In the genomic region with DNA sequence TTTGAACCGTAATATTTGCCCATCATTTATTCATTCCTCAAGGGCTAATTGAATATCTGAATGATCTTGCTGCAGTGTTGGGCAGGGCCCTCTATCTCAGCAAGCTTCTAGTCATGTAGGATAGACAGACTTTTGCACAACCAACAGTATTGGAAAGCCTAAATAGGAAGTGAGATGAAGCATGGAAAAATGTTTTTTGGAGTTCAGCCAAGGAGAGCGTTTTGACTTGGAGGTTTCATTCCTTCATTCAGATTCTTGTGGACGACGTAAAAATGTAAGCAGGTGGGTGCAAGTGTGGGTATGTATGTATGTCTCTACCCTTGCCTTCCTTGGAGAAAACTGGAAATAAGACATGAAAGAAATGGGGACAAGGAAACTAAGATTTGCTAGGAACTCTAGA, we compare ENCODE assay signal across 18 cellular contexts.
"Had no signal": no experiment of that assay in that cellular context is flagged by ENCODE, and none has a peak within 500 bp of the region (broad histone marks: within the 10 kb centered on the region; RNA-seq: fewer than 3 reads in every experiment).

No MANE protein-coding gene starts in this region.

- H3K4me1 Mint-ChIP-seq: T-cell had no signal

- H3K27ac Mint-ChIP-seq: activated T-cell treated with anti-CD3 and anti-CD28 coated beads, Interleukin-2, amount 50 U/mL, for 72 hours; endodermal cell; T-cell had no signal

- H3K9me3 Mint-ChIP-seq: activated T-cell treated with anti-CD3 and anti-CD28 coated beads, Interleukin-2, amount 50 U/mL, for 72 hours; endodermal cell; T-cell had no signal

- H3K4me1 ChIP-seq: ascending aorta, breast epithelium, tibial artery had no signal

- H3K4me3 ChIP-seq: ascending aorta, breast epithelium, left lung, right atrium auricular region, tibial artery had no signal

- H3K4me3 Mint-ChIP-seq: activated T-cell treated with anti-CD3 and anti-CD28 coated beads, Interleukin-2, amount 50 U/mL, for 72 hours; endodermal cell; T-cell had no signal

- H3K36me3 ChIP-seq: ascending aorta, breast epithelium, right atrium auricular region, tibial artery had no signal

- H3K36me3 Mint-ChIP-seq: T-cell had no signal

- H3K27ac ChIP-seq: ascending aorta, breast epithelium, left lung, right atrium auricular region, tibial artery had no signal

- H3K27me3 ChIP-seq: ascending aorta, breast epithelium, left lung, right atrium auricular region, tibial artery had no signal

- DNase-seq: activated CD4-positive, CD25-positive, alpha-beta regulatory T cell treated with anti-CD3 and anti-CD28 coated beads, Interleukin-2, amount 50 U/mL, for 72 hours; activated CD8-positive, alpha-beta memory T cell treated with anti-CD3 and anti-CD28 coated beads for 24 hours; activated effector memory CD4-positive, alpha-beta T cell treated with anti-CD3 and anti-CD28 coated beads, Interleukin-2, amount 50 U/mL, for 16 hours; activated naive CD4-positive, alpha-beta T cell treated with anti-CD3 and anti-CD28 coated beads, Interleukin-2, amount 50 U/mL, for 16 hours; activated T-cell treated with anti-CD3 and anti-CD28 coated beads, Interleukin-2, amount 50 U/mL, for 72 hours; endodermal cell; kidney; left lung; mammary epithelial cell; occipital lobe; stimulated activated CD4-positive, alpha-beta T cell treated with anti-CD3 and anti-CD28 coated beads, Interleukin-2, amount 100 ng/mL, for 24 hours; stimulated activated naive CD4-positive, alpha-beta T cell treated with Interleukin-2 at 50 U/mL for 16 hours; T-cell; T-helper 9 cell; tibial artery had no signal

- H3K9me3 ChIP-seq: ascending aorta, breast epithelium, left lung, right atrium auricular region had no signal
